30 cellular contexts compared by ENCODE assay signal in genomic region chr12:98466970-98467369, GRCh38.
"Had no signal": no experiment of that assay in that cellular context is flagged by ENCODE, and none has a peak within 500 bp of the region (broad histone marks: within the 10 kb centered on the region; RNA-seq: fewer than 3 reads in every experiment).

No MANE protein-coding gene starts in this region.

- H3K36me3 ChIP-seq: ascending aorta, cardiac muscle cell, colonic mucosa, Peyer's patch, SJSA1 had no signal

- FAIRE-seq: TTC549 had no signal

- H3K9me3 Mint-ChIP-seq: activated CD4-positive, alpha-beta memory T cell treated with anti-CD3 and anti-CD28 coated beads for 36 hours; activated naive CD4-positive, alpha-beta T cell treated with anti-CD3 and anti-CD28 coated beads, Interleukin-2, amount 50 U/mL, for 24 hours; activated naive CD8-positive, alpha-beta T cell treated with anti-CD3 and anti-CD28 coated beads, Interleukin-2, amount 10 ng/mL, durations not matched to agents 7 days and 5 days; activated T-helper 2 cell treated with anti-CD3 and anti-CD28 coated beads, Interferon-gamma antibody, Interleukin-2, Interleukin-4, amounts not matched to agents 10 μg/mL and 5 μg/mL and 100 μg/mL, durations not matched to agents 14 hours and 24 hours and 36 hours; central memory CD8-positive, alpha-beta T cell; T-helper 1 cell treated with Interleukin-12 subunit alpha and Interleukin-12 subunit beta and Interleukin-4 antibody, amounts not matched to agents 30 μg/mL and 1 μg/mL, for 36 hours; T-helper 2 cell treated with Interferon-gamma antibody and Interleukin-4, amounts not matched to agents 5 μg/mL and 100 μg/mL, for 36 hours had no signal

- H3K4me2 ChIP-seq: SK-N-SH had no signal

- DNase-seq: activated CD4-positive, alpha-beta memory T cell treated with anti-CD3 and anti-CD28 coated beads for 36 hours; activated CD4-positive, alpha-beta T cell treated with anti-CD3 and anti-CD28 coated beads for 4 hours; activated CD4-positive, alpha-beta T cell treated with anti-CD3 and anti-CD28 coated beads, Interleukin-2, amount 50 U/mL, for 1 hour; activated gamma-delta T cell; activated naive CD4-positive, alpha-beta T cell treated with Interleukin-2 at 50 U/mL for 16 hours; activated naive CD8-positive, alpha-beta T cell treated with anti-CD3 and anti-CD28 coated beads, Interleukin-2, amount 10 ng/mL, durations not matched to agents 7 days and 5 days; activated T-cell treated with anti-CD3 and anti-CD28 coated beads for 4 hours; activated T-cell treated with anti-CD3 and anti-CD28 coated beads, Interleukin-2, amount 50 U/mL, for 48 hours; amygdala; colonic mucosa; NCI-H1092 treated with DMSO at 0.1 percent for 48 hours; NCI-H1930; NCI-H2081 treated with DMSO at 0.1 percent for 48 hours; NCI-H226; NCI-H446 treated with DMSO at 0.1 percent for 48 hours; NCI-H524; PC-3; Peyer's patch; RPMI8226; SHP77 treated with DMSO at 0.1 percent for 48 hours; SK-N-SH had no signal

- H3K36me3 Mint-ChIP-seq: activated CD4-positive, alpha-beta memory T cell treated with anti-CD3 and anti-CD28 coated beads for 36 hours; activated naive CD4-positive, alpha-beta T cell treated with anti-CD3 and anti-CD28 coated beads, Interleukin-2, amount 50 U/mL, for 24 hours; activated naive CD8-positive, alpha-beta T cell treated with anti-CD3 and anti-CD28 coated beads, Interleukin-2, amount 10 ng/mL, durations not matched to agents 7 days and 5 days had no signal

- H3K4me1 ChIP-seq: ascending aorta, colonic mucosa, Peyer's patch, SJSA1 had no signal

- H3K27ac ChIP-seq: ascending aorta, cardiac muscle cell, colonic mucosa, Peyer's patch, SJSA1 had no signal

- H3K27ac Mint-ChIP-seq: activated CD4-positive, alpha-beta memory T cell treated with anti-CD3 and anti-CD28 coated beads for 36 hours; activated naive CD4-positive, alpha-beta T cell treated with anti-CD3 and anti-CD28 coated beads, Interleukin-2, amount 50 U/mL, for 24 hours; activated naive CD8-positive, alpha-beta T cell treated with anti-CD3 and anti-CD28 coated beads, Interleukin-2, amount 10 ng/mL, durations not matched to agents 7 days and 5 days; activated T-helper 2 cell treated with anti-CD3 and anti-CD28 coated beads, Interferon-gamma antibody, Interleukin-2, Interleukin-4, amounts not matched to agents 10 μg/mL and 5 μg/mL and 100 μg/mL, durations not matched to agents 14 hours and 24 hours and 36 hours; T-helper 1 cell treated with Interleukin-12 subunit alpha and Interleukin-12 subunit beta and Interleukin-4 antibody, amounts not matched to agents 30 μg/mL and 1 μg/mL, for 36 hours; T-helper 2 cell treated with Interferon-gamma antibody and Interleukin-4, amounts not matched to agents 5 μg/mL and 100 μg/mL, for 36 hours had no signal

- H3K9ac ChIP-seq: SK-N-SH had no signal

- H3K9me3 ChIP-seq: ascending aorta, colonic mucosa, Peyer's patch, SJSA1, SK-N-SH had no signal

- ATAC-seq: PC-3 had no signal

- H3K27me3 Mint-ChIP-seq: activated naive CD4-positive, alpha-beta T cell treated with anti-CD3 and anti-CD28 coated beads, Interleukin-2, amount 50 U/mL, for 24 hours; central memory CD8-positive, alpha-beta T cell had no signal

- H3K27me3 ChIP-seq: ascending aorta, cardiac muscle cell, colonic mucosa, Peyer's patch, SJSA1 had no signal

- H3K4me3 Mint-ChIP-seq: activated CD4-positive, alpha-beta memory T cell treated with anti-CD3 and anti-CD28 coated beads for 36 hours; activated naive CD4-positive, alpha-beta T cell treated with anti-CD3 and anti-CD28 coated beads, Interleukin-2, amount 50 U/mL, for 24 hours; activated naive CD8-positive, alpha-beta T cell treated with anti-CD3 and anti-CD28 coated beads, Interleukin-2, amount 10 ng/mL, durations not matched to agents 7 days and 5 days; central memory CD8-positive, alpha-beta T cell; T-helper 1 cell treated with Interleukin-12 subunit alpha and Interleukin-12 subunit beta and Interleukin-4 antibody, amounts not matched to agents 30 μg/mL and 1 μg/mL, for 36 hours; T-helper 2 cell treated with Interferon-gamma antibody and Interleukin-4, amounts not matched to agents 5 μg/mL and 100 μg/mL, for 36 hours had no signal

- H3K4me1 Mint-ChIP-seq: activated naive CD4-positive, alpha-beta T cell treated with anti-CD3 and anti-CD28 coated beads, Interleukin-2, amount 50 U/mL, for 24 hours had no signal

- H3K4me3 ChIP-seq: ascending aorta, cardiac muscle cell, colonic mucosa, Peyer's patch, SJSA1 had no signal
